In genomic region chr11:64415996-64416728, GRCh38 we compare ENCODE assay signal across 17 cellular contexts. TPM values are rescaled to one million over a fixed set of nuclear protein-coding genes. Genes with fewer than 3 reads are reported as not detected.
A peak's percentile ranks its signal among the peaks of the same experiment; 100 is the strongest.
DNase-seq lines count a peak whose midpoint lies in the region; ATAC-seq, FAIRE-seq and TF ChIP-seq lines count a peak whose summit lies in the region.
"Had no signal": no experiment of that assay in that cellular context is flagged by ENCODE, and none has a peak within 500 bp of the region (broad histone marks: within the 10 kb centered on the region; RNA-seq: fewer than 3 reads in every experiment).

No MANE protein-coding gene starts in this region.

- no peak for TF ChIP-seq RAD21 in K562 (CRISPR knock-in tag; conservative IDR thresholded peaks at IDR 0.05 in 1 of 2, IDR thresholded peaks at IDR 0.05 in 1 of 2)

- H3K9ac ChIP-seq in K562 (ENCODE audit: insufficient read depth in 1 of 2, low read depth in 2 of 2, low read length in 2 of 2), result no peak overlapping the region
- H3K9ac ChIP-seq: KMS-11 had no signal

- TF ChIP-seq POLR2A in K562 (conservative IDR thresholded peaks at IDR 0.05), result no peak

- peaks cover 2% of the 10 kb centered on the region for H3K27me3 Mint-ChIP-seq in activated CD4-positive, alpha-beta memory T cell treated with anti-CD3 and anti-CD28 coated beads for 36 hours
- peaks cover 9% of the 10 kb centered on the region for H3K27me3 Mint-ChIP-seq in activated CD4-positive, alpha-beta memory T cell treated with anti-CD3 and anti-CD28 coated beads, Interleukin-2, amount 10 ng/mL, durations not matched to agents 7 days and 5 days
- peaks cover 4 to 7% (median 4%) of the 10 kb centered on the region in 3 donors for H3K27me3 Mint-ChIP-seq in naive B cell

- no peak overlapping the region for H2AFZ ChIP-seq in K562 (ENCODE audit: low read depth, low read length)
- H2AFZ ChIP-seq: PC-9 had no signal

- DNase-seq in activated CD4-positive, alpha-beta memory T cell treated with anti-CD3 and anti-CD28 coated beads for 36 hours, result peak; percentile 10
- no peak for DNase-seq in activated CD4-positive, alpha-beta memory T cell treated with anti-CD3 and anti-CD28 coated beads, Interleukin-2, amount 10 ng/mL, durations not matched to agents 7 days and 5 days
- no peak for DNase-seq in HTR-8/SVneo (ENCODE audit: insufficient read length, low spot score)
- DNase-seq in K562 (ENCODE audit: extremely low read depth in 1 of 4, low spot score in 3 of 4), result no peak
- peak; percentile 5 for DNase-seq in naive B cell
- DNase-seq in brain microvascular endothelial cell, result no peak
- DNase-seq in UCSD-AML1 (lab: John Stamatoyannopoulos, UW; ENCODE audit: unreplicated experiment), result no peak
- DNase-seq: 8988T; CD8-positive, alpha-beta memory T cell; HCEC 1CT; NCI-H1048; NCI-H146; NCI-H2081; NCI-H774; PC-9 had no signal

- H3K27ac ChIP-seq in K562 (ENCODE audit: extremely low read depth, low read depth, low read length), result no peak overlapping the region
- no peak overlapping the region for H3K27ac ChIP-seq in brain microvascular endothelial cell
- H3K27ac ChIP-seq: KMS-11, PC-9 had no signal

- no peak overlapping the region for H3K27ac Mint-ChIP-seq in activated CD4-positive, alpha-beta memory T cell treated with anti-CD3 and anti-CD28 coated beads for 36 hours
- H3K27ac Mint-ChIP-seq in activated CD4-positive, alpha-beta memory T cell treated with anti-CD3 and anti-CD28 coated beads, Interleukin-2, amount 10 ng/mL, durations not matched to agents 7 days and 5 days, result no peak overlapping the region
- peak overlapping the region in 3 of 6 donors; percentile 21 to 47 (median 24) for H3K27ac Mint-ChIP-seq in naive B cell

- H3K4me3 ChIP-seq in K562 (no peak overlapping the region), brain microvascular endothelial cell (ENCODE audit: low read depth, low read length) (no peak overlapping the region)
- H3K4me3 ChIP-seq: PC-9 had no signal

- peaks cover 3% of the 10 kb centered on the region for H3K9me3 Mint-ChIP-seq in activated CD4-positive, alpha-beta memory T cell treated with anti-CD3 and anti-CD28 coated beads for 36 hours
- H3K9me3 Mint-ChIP-seq in activated CD4-positive, alpha-beta memory T cell treated with anti-CD3 and anti-CD28 coated beads, Interleukin-2, amount 10 ng/mL, durations not matched to agents 7 days and 5 days, result no peaks in the 10 kb centered on the region
- peaks cover 6 to 16% (median 10%) of the 10 kb centered on the region in 7 donors for H3K9me3 Mint-ChIP-seq in naive B cell

- TF ChIP-seq CTCF in K562 (IDR thresholded peaks at IDR 0.05 in 2 of 3, conservative IDR thresholded peaks at IDR 0.05 in 1 of 3; ENCODE audit: insufficient read depth in 2 of 3, low read depth in 1 of 3, low read length in 3 of 3) (no peak), brain microvascular endothelial cell (IDR thresholded peaks at IDR 0.05; ENCODE audit: low read depth, low read length, missing control alignments) (no peak)

- no TSS peak for BruUV-seq in K562 (replicated peaks; lab: Mats Ljungman, UMichigan)

- H3K4me3 Mint-ChIP-seq in activated CD4-positive, alpha-beta memory T cell treated with anti-CD3 and anti-CD28 coated beads for 36 hours, result no peak overlapping the region
- no peak overlapping the region for H3K4me3 Mint-ChIP-seq in activated CD4-positive, alpha-beta memory T cell treated with anti-CD3 and anti-CD28 coated beads, Interleukin-2, amount 10 ng/mL, durations not matched to agents 7 days and 5 days
- no peak overlapping the region for H3K4me3 Mint-ChIP-seq in naive B cell
- H3K4me3 Mint-ChIP-seq: CD8-positive, alpha-beta memory T cell had no signal

- no peak overlapping the region for H3K4me2 ChIP-seq in K562 (ENCODE audit: insufficient read depth, low read length)
- H3K4me2 ChIP-seq: KMS-11, PC-9 had no signal

- H3K9me1 ChIP-seq in K562 (ENCODE audit: control insufficient read depth, insufficient read depth, low read length), result no peaks in the 10 kb centered on the region

- H3K36me3 Mint-ChIP-seq in activated CD4-positive, alpha-beta memory T cell treated with anti-CD3 and anti-CD28 coated beads for 36 hours, result no peaks in the 10 kb centered on the region
- H3K36me3 Mint-ChIP-seq in activated CD4-positive, alpha-beta memory T cell treated with anti-CD3 and anti-CD28 coated beads, Interleukin-2, amount 10 ng/mL, durations not matched to agents 7 days and 5 days (ENCODE audit: low read depth), result no peaks in the 10 kb centered on the region
- peaks cover 0 to 7% of the 10 kb centered on the region in 2 donors for H3K36me3 Mint-ChIP-seq in naive B cell
- H3K36me3 Mint-ChIP-seq: CD8-positive, alpha-beta memory T cell had no signal

- H3K27me3 ChIP-seq in K562 (ENCODE audit: control insufficient read depth in 2 of 2, insufficient read depth in 2 of 2, low read length in 2 of 2) (peaks cover 4 to 12% of the 10 kb centered on the region in 2 experiments; a peak in 4 of 5 replicates), brain microvascular endothelial cell (replicated peaks) (no peaks in the 10 kb centered on the region)

- H4K20me1 ChIP-seq in K562 (replicated peaks; ENCODE audit: control insufficient read depth, insufficient read depth, low read length), result no peaks in the 10 kb centered on the region

- no peaks in the 10 kb centered on the region for H3K4me1 ChIP-seq in K562 (replicated peaks in 1 of 2; ENCODE audit: control insufficient read depth in 2 of 2, insufficient read depth in 2 of 2, low read length in 2 of 2)

- H3K9me3 ChIP-seq in K562 (replicated peaks; ENCODE audit: control insufficient read depth, insufficient read depth, low read depth, low read length), result no peaks in the 10 kb centered on the region

- no peaks in the 10 kb centered on the region for H3K79me2 ChIP-seq in K562 (ENCODE audit: control insufficient read depth, insufficient read depth, low read length)

- H3K36me3 ChIP-seq in K562 (ENCODE audit: control insufficient read depth, insufficient read depth, low read length), result no peaks in the 10 kb centered on the region
- H3K36me3 ChIP-seq in brain microvascular endothelial cell (replicated peaks), result no peaks in the 10 kb centered on the region

- CTCF ChIA-PET in activated CD4-positive, alpha-beta memory T cell treated with anti-CD3 and anti-CD28 coated beads for 36 hours (lab: Charles Lee), result interaction anchor here (0.7 kb wide), 1 partner anchor 38 kb away, joined by 3 read pairs; no protein-coding TSS in a partner anchor
- CTCF ChIA-PET in activated CD4-positive, alpha-beta memory T cell treated with anti-CD3 and anti-CD28 coated beads, Interleukin-2, amount 10 ng/mL, durations not matched to agents 7 days and 5 days (lab: Charles Lee), result interaction anchor here (1.5 kb wide), 1 partner anchor 33 kb away, joined by 5 read pairs; no protein-coding TSS in a partner anchor
- CTCF ChIA-PET in K562 (lab: Yijun Ruan, JAX; ENCODE audit: low intra/inter-chr PET ratio), result no interaction called here

- H3K4me1 Mint-ChIP-seq in activated CD4-positive, alpha-beta memory T cell treated with anti-CD3 and anti-CD28 coated beads for 36 hours (ENCODE audit: low read depth), result no peaks in the 10 kb centered on the region
- no peaks in the 10 kb centered on the region for H3K4me1 Mint-ChIP-seq in activated CD4-positive, alpha-beta memory T cell treated with anti-CD3 and anti-CD28 coated beads, Interleukin-2, amount 10 ng/mL, durations not matched to agents 7 days and 5 days
- peaks cover 12 to 15% (median 13%) of the 10 kb centered on the region in 3 donors for H3K4me1 Mint-ChIP-seq in naive B cell

- in situ Hi-C loops in K562 (cut with MboI) (no loop called here), brain microvascular endothelial cell (cut with HindIII; ENCODE audit: low pct_ligation_motif_present, low sequenced_read_pairs) (no loop called here)

- FAIRE-seq in HTR-8/SVneo (lab: Jason Lieb, UNC) (peak; percentile 86), K562 (lab: Jason Lieb, UNC) (no peak)

- intact Hi-C loops in activated CD4-positive, alpha-beta memory T cell treated with anti-CD3 and anti-CD28 coated beads for 36 hours (cut with micrococcal nuclease), result no loop called here
- intact Hi-C loops in K562 (cut with micrococcal nuclease), result no loop called here

- POLR2A ChIA-PET in activated CD4-positive, alpha-beta memory T cell treated with anti-CD3 and anti-CD28 coated beads for 36 hours (lab: Charles Lee), result interaction anchor here (0.5 kb wide), 1 partner anchor 9 kb away, joined by 4 read pairs; no protein-coding TSS in a partner anchor
- POLR2A ChIA-PET in activated CD4-positive, alpha-beta memory T cell treated with anti-CD3 and anti-CD28 coated beads, Interleukin-2, amount 10 ng/mL, durations not matched to agents 7 days and 5 days (lab: Charles Lee), result no interaction called here
- POLR2A ChIA-PET in K562 (lab: Yijun Ruan, JAX), result no interaction called here

- no peak for TF ChIP-seq EP300 in K562 (IDR thresholded peaks at IDR 0.05; ENCODE audit: low read length)

- WGBS in K562 (ENCODE audit: insufficient coverage, low coverage, missing lambda C conversion rate), result 22% methylated on average over 9 of the region's 9 CpGs

- ATAC-seq in K562 (no peak), naive B cell (ENCODE audit: low read depth in 2 of 2) (peak; percentile 27 to 37), GM21576 (IDR thresholded peaks at IDR 0.05; ENCODE audit: unreplicated experiment) (no peak)

RNA-seq across cellular contexts. Expression of gene RPS6KA4, which starts 57.2 kb away (rescaled TPM):
- 10 to 100 TPM; 31.4 to 34.3 TPM for total RNA-seq in activated CD4-positive, alpha-beta memory T cell treated with anti-CD3 and anti-CD28 coated beads for 36 hours
- 10 to 100 TPM; 40.2 to 43.5 TPM for total RNA-seq in activated CD4-positive, alpha-beta memory T cell treated with anti-CD3 and anti-CD28 coated beads, Interleukin-2, amount 10 ng/mL, durations not matched to agents 7 days and 5 days
- total RNA-seq in K562 (2011; cell fraction: chromatin; rRNA removed; ENCODE audit: low replicate concordance), result 33.5 and 109 TPM in 2 replicates
- 69.5 and 71.5 TPM in 2 replicates for total RNA-seq in K562 (2011; cell fraction: nucleolus; rRNA removed)
- total RNA-seq in K562 (2011; cell fraction: nucleoplasm; rRNA removed), result 35.5 and 40.0 TPM in 2 replicates
- 19.1 and 23.0 TPM in 2 replicates for total RNA-seq in K562 (2014; rRNA removed)
- 4.5 and 7.2 TPM in 2 replicates for total RNA-seq in K562 (2014; rRNA removed; fragmentation: Illumina TruSeq; extraction: Trizol)
- total RNA-seq in K562 (2015; rRNA removed; fragmentation: Illumina TruSeq; extraction: Trizol), result 13.3 and 15.6 TPM in 2 replicates
- 20.4 and 23.8 TPM in 2 replicates for total RNA-seq in K562 (2021)
- polyA plus RNA-seq in K562 (2011; rRNA removed), result 9.8 and 12.0 TPM in 2 replicates
- polyA plus RNA-seq in K562 (2011; cell fraction: cytosol; rRNA removed), result 8.3 and 20.1 TPM in 2 replicates
- polyA plus RNA-seq in K562 (2011; cell fraction: nucleus; rRNA removed), result 42.6 and 76.4 TPM in 2 replicates
- polyA plus RNA-seq in K562 (2012), result 16.0 and 24.3 TPM in 2 replicates
- polyA plus RNA-seq in K562 (2014; fragmentation: Illumina TruSeq; extraction: Trizol), result 6.7 and 10.2 TPM in 2 replicates
- under 1 TPM; 0.15 to 0.27 TPM for polyA plus RNA-seq in K562 (2014; fragmentation: Nextera tagmentation; extraction: Ambion mirVana)
- 16.0 and 17.3 TPM in 2 replicates for polyA plus RNA-seq in K562 (2014; rRNA removed)
- 4.6 and 9.7 TPM in 2 replicates for polyA minus RNA-seq in K562 (2011; rRNA and poly(A)+ RNA removed)
- 13.5 and 19.8 TPM in 2 replicates for polyA minus RNA-seq in K562 (2011; cell fraction: cytosol; rRNA and poly(A)+ RNA removed)
- 24.9 and 30.8 TPM in 2 replicates for polyA minus RNA-seq in K562 (2011; cell fraction: nucleus; rRNA and poly(A)+ RNA removed)
- polyA plus RNA-seq in naive B cell (ENCODE audit: low read depth in 6 of 6), result 1 to 10 TPM; 1.1 to 8.3 (median 4.8) TPM

Comparison
In these comparisons a context has a peak if more than half of its experiments do, and no peak if none do; other contexts are left out.
1. DNase-seq: peak in activated CD4-positive, alpha-beta memory T cell treated with anti-CD3 and anti-CD28 coated beads for 36 hours (single experiment) and naive B cell (single experiment); none in activated CD4-positive, alpha-beta memory T cell treated with anti-CD3 and anti-CD28 coated beads, Interleukin-2, amount 10 ng/mL, durations not matched to agents 7 days and 5 days (single experiment), HTR-8/SVneo (single experiment), K562 (0 of 4), brain microvascular endothelial cell (single experiment) and UCSD-AML1 (single experiment).
2. ATAC-seq: peak in naive B cell (2 of 2); none in K562 (single experiment) and GM21576 (single experiment).